In the genomic region with DNA sequence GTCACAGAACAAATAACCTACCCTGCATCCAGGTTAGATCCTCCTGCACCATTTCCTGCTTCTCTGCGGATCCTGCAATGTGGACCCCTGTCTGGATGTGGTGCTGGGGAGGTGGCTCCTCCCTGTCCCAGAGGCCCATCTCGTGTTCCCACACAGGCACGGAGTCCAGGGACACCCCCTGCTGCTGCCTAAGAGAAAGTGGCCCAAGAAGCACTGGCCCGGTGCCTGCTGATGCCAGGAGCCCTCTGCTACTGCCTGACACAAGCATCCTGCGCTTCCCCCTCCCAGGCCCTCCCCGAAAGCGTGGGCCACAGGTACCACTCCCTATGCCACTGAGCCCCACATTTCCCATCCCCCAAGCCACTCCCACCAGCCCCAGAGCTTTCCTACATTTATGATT, we compare ENCODE assay signal across 27 cellular contexts. TPM values are rescaled to one million over a fixed set of nuclear protein-coding genes. Genes with fewer than 3 reads are reported as not detected.
A peak's percentile ranks its signal among the peaks of the same experiment; 100 is the strongest.
DNase-seq lines count a peak whose midpoint lies in the region; ATAC-seq, FAIRE-seq and TF ChIP-seq lines count a peak whose summit lies in the region.
"Had no signal": no experiment of that assay in that cellular context is flagged by ENCODE, and none has a peak within 500 bp of the region (broad histone marks: within the 10 kb centered on the region; RNA-seq: fewer than 3 reads in every experiment).

No MANE protein-coding gene starts in this region.

- H2BK20ac ChIP-seq in H1 (ENCODE audit: low read length): no peak overlapping the region

- no peaks in the 10 kb centered on the region for H3K9me3 Mint-ChIP-seq in stimulated activated naive B cell treated with anti-CD40 and anti-IgM and Interleukin-4, amounts not matched to agents 10 μg/mL and 1 μg/mL and 100 μg/mL, for 72 hours
- H3K9me3 Mint-ChIP-seq: CD4-positive, alpha-beta memory T cell; CD4-positive, CD25-positive, alpha-beta regulatory T cell; CD8-positive, alpha-beta memory T cell had no signal

- no peak overlapping the region for H2BK120ac ChIP-seq in H1 (replicated peaks; ENCODE audit: low read depth, low read length)

- H2AFZ ChIP-seq in K562 (ENCODE audit: low read depth, low read length) (no peak overlapping the region), H1 (ENCODE audit: low read length) (no peak overlapping the region)

- DNase-seq in K562 (ENCODE audit: extremely low read depth in 1 of 4, low spot score in 3 of 4) (no peak), H1 (ENCODE audit: low read depth in 1 of 2, low spot score in 2 of 2) (no peak), mesenteric fat pad (ENCODE audit: low spot score) (peak; percentile 81), HT-29 (ENCODE audit: low spot score) (no peak)
- DNase-seq in stimulated activated naive B cell treated with anti-CD40 and anti-IgM and Interleukin-4, amounts not matched to agents 10 μg/mL and 1 μg/mL and 100 μg/mL, for 72 hours: no peak
- DNase-seq: 8988T; ACHN; BE2C; C1 segment of cervical spinal cord; CD4-positive, alpha-beta memory T cell; CD4-positive, CD25-positive, alpha-beta regulatory T cell; CD8-positive, alpha-beta memory T cell; COR-L47; DMS 273 treated with DMSO at 0.1 percent for 48 hours; DMS153; DMS53; DMS79; DND-41; EL; GDM1 had no signal

- no peak overlapping the region for H2BK12ac ChIP-seq in H1 (ENCODE audit: low read depth, low read length)

- no TSS peak for BruUV-seq in K562 (replicated peaks; lab: Mats Ljungman, UMichigan)

- no peaks in the 10 kb centered on the region for H3K23me2 ChIP-seq in H1 (ENCODE audit: low read depth, low read length)

- H3K27me3 ChIP-seq in K562 (ENCODE audit: control insufficient read depth in 2 of 2, insufficient read depth in 2 of 2, low read length in 2 of 2) (no peaks in the 10 kb centered on the region), H1 (replicated peaks in 1 of 4; ENCODE audit: control insufficient read depth in 3 of 4, extremely low read depth in 1 of 4, insufficient read depth in 3 of 4, low read length in 3 of 4) (no peaks in the 10 kb centered on the region; a peak in 1 of 7 replicates)
- H3K27me3 ChIP-seq: BE2C, BLaER1 had no signal

- H3K4me3 Mint-ChIP-seq in stimulated activated naive B cell treated with anti-CD40 and anti-IgM and Interleukin-4, amounts not matched to agents 10 μg/mL and 1 μg/mL and 100 μg/mL, for 72 hours: no peak overlapping the region
- H3K4me3 Mint-ChIP-seq: CD14-positive monocyte; CD4-positive, alpha-beta memory T cell; CD4-positive, CD25-positive, alpha-beta regulatory T cell; CD8-positive, alpha-beta memory T cell had no signal

- peak overlapping the region; percentile 3; the same call in 1 of the 2 replicates for H4K8ac ChIP-seq in H1 (ENCODE audit: extremely low read depth, insufficient read depth, low read length)

- H4K5ac ChIP-seq in H1 (ENCODE audit: insufficient read length, low read depth, low read length): no peak overlapping the region

- H3K9me3 ChIP-seq in K562 (replicated peaks; ENCODE audit: control insufficient read depth, insufficient read depth, low read depth, low read length): no peaks in the 10 kb centered on the region
- no peaks in the 10 kb centered on the region for H3K9me3 ChIP-seq in H1 (ENCODE audit: insufficient read depth in 2 of 2, low read depth in 1 of 2, low read length in 1 of 2)
- H3K9me3 ChIP-seq: BE2C, BLaER1 had no signal

- H2BK5ac ChIP-seq in H1 (ENCODE audit: low read depth, low read length): no peak overlapping the region

- H3K4me1 ChIP-seq in K562 (replicated peaks in 1 of 2; ENCODE audit: control insufficient read depth in 2 of 2, insufficient read depth in 2 of 2, low read length in 2 of 2): peaks cover 2 to 11% of the 10 kb centered on the region in 2 experiments; a peak in 3 of 5 replicates
- no peaks in the 10 kb centered on the region for H3K4me1 ChIP-seq in H1 (replicated peaks in 1 of 4; ENCODE audit: control insufficient read depth in 3 of 4, insufficient read depth in 4 of 4, low read length in 3 of 4)
- H3K4me1 ChIP-seq: BE2C, BLaER1 had no signal

- TF ChIP-seq POLR2A in K562 (conservative IDR thresholded peaks at IDR 0.05) (no peak), H1 (IDR thresholded peaks at IDR 0.05; ENCODE audit: control extremely low read depth in 1 of 2, low read depth in 2 of 2, low read length in 2 of 2) (no peak)

- H2AK5ac ChIP-seq in H1 (ENCODE audit: low read depth, low read length): 0 out of 2 replicates have a peak overlapping the region, but pooled peaks have one; percentile 15

- ATAC-seq in K562: peak; percentile 7; the same call in 2 of the 3 replicates
- no peak for ATAC-seq in stimulated activated naive B cell treated with anti-CD40 and anti-IgM and Interleukin-4, amounts not matched to agents 10 μg/mL and 1 μg/mL and 100 μg/mL, for 72 hours (replicated peaks)
- ATAC-seq in GM21423 (IDR thresholded peaks at IDR 0.05; ENCODE audit: unreplicated experiment): no peak
- ATAC-seq: GM12878 had no signal

- H3K36me3 Mint-ChIP-seq in stimulated activated naive B cell treated with anti-CD40 and anti-IgM and Interleukin-4, amounts not matched to agents 10 μg/mL and 1 μg/mL and 100 μg/mL, for 72 hours: no peaks in the 10 kb centered on the region
- H3K36me3 Mint-ChIP-seq: CD4-positive, alpha-beta memory T cell; CD4-positive, CD25-positive, alpha-beta regulatory T cell; CD8-positive, alpha-beta memory T cell had no signal

- no peak overlapping the region for H4K91ac ChIP-seq in H1 (replicated peaks; ENCODE audit: insufficient read length, low read length)

- H3K36me3 ChIP-seq in K562 (ENCODE audit: control insufficient read depth, insufficient read depth, low read length) (no peaks in the 10 kb centered on the region), H1 (ENCODE audit: control insufficient read depth in 2 of 4, insufficient read depth in 4 of 4, low read length in 3 of 4) (no peaks in the 10 kb centered on the region)
- H3K36me3 ChIP-seq: BE2C, BLaER1 had no signal

- intact Hi-C loops in K562 (cut with micrococcal nuclease): no loop called here

- no peak for TF ChIP-seq EP300 in K562 (IDR thresholded peaks at IDR 0.05; ENCODE audit: low read length)
- no peak for TF ChIP-seq EP300 in H1 (IDR thresholded peaks at IDR 0.05; ENCODE audit: borderline replicate concordance in 1 of 2, low read depth in 2 of 2, low read length in 2 of 2)

- 0 out of 3 replicates have a peak, but pooled peaks cover 2% of the 10 kb centered on the region for H3K79me2 ChIP-seq in K562 (ENCODE audit: control insufficient read depth, insufficient read depth, low read length)
- no peaks in the 10 kb centered on the region for H3K79me2 ChIP-seq in H1 (ENCODE audit: control insufficient read depth in 1 of 2, insufficient read depth in 2 of 2, low read length in 2 of 2)

- no peak overlapping the region for H3K14ac ChIP-seq in H1 (ENCODE audit: insufficient read length)

- H4K20me1 ChIP-seq in K562 (replicated peaks; ENCODE audit: control insufficient read depth, insufficient read depth, low read length): no peaks in the 10 kb centered on the region
- H4K20me1 ChIP-seq in H1 (replicated peaks in 1 of 2; ENCODE audit: control insufficient read depth in 1 of 2, insufficient read depth in 2 of 2, low read length in 2 of 2): no peaks in the 10 kb centered on the region
- H4K20me1 ChIP-seq: BLaER1 had no signal

- no peak overlapping the region for H3K27ac ChIP-seq in K562 (ENCODE audit: extremely low read depth, low read depth, low read length)
- H3K27ac ChIP-seq in H1 (ENCODE audit: low read depth, low read length): no peak overlapping the region
- H3K27ac ChIP-seq: BLaER1 had no signal

- no peak overlapping the region for H3K23ac ChIP-seq in H1 (ENCODE audit: insufficient read length)

- no peak for TF ChIP-seq RAD21 in K562 (CRISPR knock-in tag; conservative IDR thresholded peaks at IDR 0.05 in 1 of 2, IDR thresholded peaks at IDR 0.05 in 1 of 2)
- TF ChIP-seq RAD21 in H1 (IDR thresholded peaks at IDR 0.05 in 1 of 2, conservative IDR thresholded peaks at IDR 0.05 in 1 of 2; ENCODE audit: low read depth in 2 of 2, low read length in 2 of 2): no peak

- FAIRE-seq in K562 (lab: Jason Lieb, UNC) (no peak), H1 (lab: Jason Lieb, UNC) (no peak)
- FAIRE-seq: A204.1, GM12878, GM12892, GM18507 had no signal

- in situ Hi-C loops in K562 (cut with MboI): no loop called here

- CTCF ChIA-PET in K562 (lab: Yijun Ruan, JAX; ENCODE audit: low intra/inter-chr PET ratio) (no interaction called here), H1 (lab: Charles Lee; ENCODE audit: partially characterized antibody) (interaction anchor here (1.5 to 2.2 kb wide), 2 partner anchors 8 to 19 kb away, joined by 3 to 6 read pairs; no protein-coding TSS in a partner anchor)

- no peak overlapping the region for H3K4ac ChIP-seq in H1 (replicated peaks; ENCODE audit: insufficient read length, low read depth, low read length)

- no peak overlapping the region for H3K56ac ChIP-seq in H1 (replicated peaks; ENCODE audit: insufficient read length, low read depth, low read length)

- WGBS in K562 (ENCODE audit: insufficient coverage, low coverage, missing lambda C conversion rate): 76% methylated on average over 7 of the region's 7 CpGs
- WGBS in H1 (ENCODE audit: extremely low coverage in 1 of 2, insufficient coverage in 1 of 2, insufficient read length in 1 of 2, insufficient replicate concordance in 2 of 2, low coverage in 1 of 2, low lambda C conversion rate in 2 of 2, missing lambda C conversion rate in 1 of 2), 2 experiments: 89% methylated on average over 5 of the region's 7 CpGs; no CpG with 5 or more reads in 1 of the 2 experiments

- H3K9ac ChIP-seq in K562 (ENCODE audit: insufficient read depth in 1 of 2, low read depth in 2 of 2, low read length in 2 of 2) (no peak overlapping the region), H1 (replicated peaks in 1 of 4; ENCODE audit: extremely low read depth in 1 of 4, low read depth in 3 of 4, low read length in 3 of 4) (no peak overlapping the region)
- H3K9ac ChIP-seq: BLaER1 had no signal

- no peaks in the 10 kb centered on the region for H3K9me1 ChIP-seq in K562 (ENCODE audit: control insufficient read depth, insufficient read depth, low read length)

- TF ChIP-seq CTCF in K562 (IDR thresholded peaks at IDR 0.05 in 2 of 3, conservative IDR thresholded peaks at IDR 0.05 in 1 of 3; ENCODE audit: insufficient read depth in 2 of 3, low read depth in 1 of 3, low read length in 3 of 3) (no peak), H1 (IDR thresholded peaks at IDR 0.05; ENCODE audit: control extremely low read depth in 1 of 3, insufficient read depth in 1 of 3, low read depth in 1 of 3, low read length in 3 of 3) (no peak)

- H3K79me1 ChIP-seq in H1 (ENCODE audit: low read depth, low read length): no peaks in the 10 kb centered on the region

- no peak overlapping the region for H3K27ac Mint-ChIP-seq in stimulated activated naive B cell treated with anti-CD40 and anti-IgM and Interleukin-4, amounts not matched to agents 10 μg/mL and 1 μg/mL and 100 μg/mL, for 72 hours
- H3K27ac Mint-ChIP-seq: CD8-positive, alpha-beta memory T cell had no signal

- H3K4me2 ChIP-seq in K562 (ENCODE audit: insufficient read depth, low read length): no peak overlapping the region
- no peak overlapping the region for H3K4me2 ChIP-seq in H1 (ENCODE audit: insufficient read depth in 1 of 2, low read depth in 2 of 2, low read length in 2 of 2)
- H3K4me2 ChIP-seq: BLaER1 had no signal

- POLR2A ChIA-PET in K562 (lab: Yijun Ruan, JAX) (interaction anchor here (0.8 to 3.0 kb wide), 3 partner anchors 9 to 13 kb away, joined by 4 to 9 read pairs (median 7); no protein-coding TSS in a partner anchor), H1 (lab: Charles Lee; ENCODE audit: partially characterized antibody) (interaction anchor here (1.0 kb wide), 1 partner anchor 15 kb away, joined by 3 read pairs; no protein-coding TSS in a partner anchor)

- no peak overlapping the region for H3K18ac ChIP-seq in H1 (ENCODE audit: extremely low read depth, low read length)

- H2BK15ac ChIP-seq in H1 (ENCODE audit: low read length): no peak overlapping the region

- H3K4me3 ChIP-seq in K562 (no peak overlapping the region), H1 (ENCODE audit: extremely low read depth in 1 of 4, insufficient read depth in 2 of 4, low read depth in 3 of 4, low read length in 4 of 4) (no peak overlapping the region)
- H3K4me3 ChIP-seq: BLaER1, GM12878 had no signal

- H3K4me1 Mint-ChIP-seq in stimulated activated naive B cell treated with anti-CD40 and anti-IgM and Interleukin-4, amounts not matched to agents 10 μg/mL and 1 μg/mL and 100 μg/mL, for 72 hours: peaks cover 0 to 2% of the 10 kb centered on the region in 2 donors
- H3K4me1 Mint-ChIP-seq: CD14-positive monocyte; CD4-positive, alpha-beta memory T cell; CD4-positive, CD25-positive, alpha-beta regulatory T cell; CD8-positive, alpha-beta memory T cell had no signal

- peaks cover 0 to 9% of the 10 kb centered on the region in 2 donors for H3K27me3 Mint-ChIP-seq in stimulated activated naive B cell treated with anti-CD40 and anti-IgM and Interleukin-4, amounts not matched to agents 10 μg/mL and 1 μg/mL and 100 μg/mL, for 72 hours

RNA-seq across cellular contexts. Expression of a gene that starts 48.6 kb away (rescaled TPM):
- total RNA-seq in K562 (2011; cell fraction: chromatin; rRNA removed; ENCODE audit: low replicate concordance): 68.7 and 76.5 TPM in 2 replicates
- total RNA-seq in K562 (2011; cell fraction: nucleolus; rRNA removed): 40.7 and 42.0 TPM in 2 replicates
- total RNA-seq in K562 (2011; cell fraction: nucleoplasm; rRNA removed): 53.5 and 72.7 TPM in 2 replicates
- total RNA-seq in K562 (2014; rRNA removed) (5.8 and 7.9 TPM in 2 replicates), K562 (2014; rRNA removed; fragmentation: Illumina TruSeq; extraction: Trizol) (13.9 and 14.3 TPM in 2 replicates), K562 (2015; rRNA removed; fragmentation: Illumina TruSeq; extraction: Trizol) (14.0 and 15.0 TPM in 2 replicates), K562 (2021) (24.2 and 26.9 TPM in 2 replicates), mesenteric fat pad (13.4 TPM)
- polyA plus RNA-seq in K562 (2011; rRNA removed) (10.6 and 11.8 TPM in 2 replicates), K562 (2014; fragmentation: Illumina TruSeq; extraction: Trizol) (9.5 and 9.9 TPM in 2 replicates), K562 (2014; fragmentation: Nextera tagmentation; extraction: Ambion mirVana) (1 to 10 TPM; 1.2 to 1.8 TPM), K562 (2014; rRNA removed) (12.4 and 13.1 TPM in 2 replicates), H1 (2011; rRNA removed) (3.3 and 3.8 TPM in 2 replicates)
- polyA plus RNA-seq in K562 (2011; cell fraction: cytosol; rRNA removed): 4.0 and 6.6 TPM in 2 replicates
- polyA plus RNA-seq in K562 (2011; cell fraction: nucleus; rRNA removed): 22.0 and 24.1 TPM in 2 replicates
- 6.6 and 7.6 TPM in 2 replicates for polyA plus RNA-seq in K562 (2012)
- polyA minus RNA-seq in K562 (2011; rRNA and poly(A)+ RNA removed): 22.8 and 24.7 TPM in 2 replicates
- polyA minus RNA-seq in K562 (2011; cell fraction: cytosol; rRNA and poly(A)+ RNA removed): 8.6 and 11.1 TPM in 2 replicates
- 14.1 and 22.8 TPM in 2 replicates for polyA minus RNA-seq in K562 (2011; cell fraction: nucleus; rRNA and poly(A)+ RNA removed)
- total RNA-seq in H1 (2021; fragmentation: NEBNext Ultra II Directional; extraction: Animal tissue kit (Norgen Biotek cat#: 25700)): 25.4 and 26.3 TPM in 2 replicates
- polyA plus RNA-seq in H1 (2011; cell fraction: cytosol; rRNA removed): 4.4 TPM
- 10.3 TPM for polyA plus RNA-seq in H1 (2011; cell fraction: nucleus; rRNA removed)
- 7.7 to 9.7 TPM (median 8.7 TPM) in 4 replicates for polyA plus RNA-seq in H1 (2012, experiment 1 of 2)
- 0.76 TPM for polyA plus RNA-seq in H1 (2012, experiment 2 of 2)
- 7.0 TPM for polyA plus RNA-seq in H1 (2013, experiment 1 of 2)
- 5.9 TPM for polyA plus RNA-seq in H1 (2013, experiment 2 of 2)
- polyA minus RNA-seq in H1 (2011; rRNA and poly(A)+ RNA removed): 20.1 and 20.5 TPM in 2 replicates
- 7.9 TPM for polyA minus RNA-seq in H1 (2011; cell fraction: cytosol; rRNA and poly(A)+ RNA removed)
- 13.7 TPM for polyA minus RNA-seq in H1 (2011; cell fraction: nucleus; rRNA and poly(A)+ RNA removed)
- total RNA-seq in HT-29 (2014; rRNA removed; shearing (Covaris generic)): 2.1 and 2.7 TPM in 2 replicates
